ENCODE assay signal across 8 cellular contexts in the genomic region with DNA sequence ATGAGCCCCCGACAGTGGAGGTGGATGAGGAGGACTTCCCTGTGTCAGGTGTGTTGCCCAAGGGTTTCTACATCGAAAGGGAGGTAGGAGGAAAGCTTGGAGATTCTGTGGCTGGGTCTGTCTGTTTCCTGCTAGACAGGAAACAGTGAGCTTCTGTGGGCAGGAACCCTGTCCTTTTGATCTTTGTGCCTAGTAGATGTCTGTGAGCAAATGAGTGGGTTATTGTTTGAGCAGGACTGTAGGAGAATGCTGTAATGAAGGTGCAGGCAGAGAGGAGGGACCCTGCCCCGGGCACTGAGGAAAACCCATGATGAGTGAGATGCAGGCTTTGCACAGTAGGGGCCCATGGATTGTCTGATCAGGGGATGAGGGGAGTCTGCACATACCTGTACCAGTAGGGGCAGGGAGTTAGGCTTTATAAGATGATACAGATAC. TPM values are rescaled to one million over a fixed set of nuclear protein-coding genes. Genes with fewer than 3 reads are reported as not detected.
DNase-seq lines count a peak whose midpoint lies in the region; ATAC-seq lines count a peak whose summit lies in the region.

No MANE protein-coding gene starts in this region.

- peaks cover 17 to 21% of the 10 kb centered on the region in 2 donors for H3K4me1 Mint-ChIP-seq in immature natural killer cell
- peaks cover 31% of the 10 kb centered on the region for H3K4me1 Mint-ChIP-seq in stimulated activated naive CD8-positive, alpha-beta T cell treated with anti-CD3 and anti-CD28 coated beads, Interleukin-15, Interleukin-2, amounts not matched to agents 100 ng/mL and 50 ng/mL, for 24 hours (ENCODE audit: low read depth)

- peak overlapping the region; percentile 25 to 71 (median 40) for H3K4me3 Mint-ChIP-seq in immature natural killer cell
- H3K4me3 Mint-ChIP-seq in stimulated activated naive CD8-positive, alpha-beta T cell treated with anti-CD3 and anti-CD28 coated beads, Interleukin-15, Interleukin-2, amounts not matched to agents 100 ng/mL and 50 ng/mL, for 24 hours = peak overlapping the region; percentile 67

- no peaks in the 10 kb centered on the region for H3K9me3 Mint-ChIP-seq in immature natural killer cell
- no peaks in the 10 kb centered on the region for H3K9me3 Mint-ChIP-seq in stimulated activated naive CD8-positive, alpha-beta T cell treated with anti-CD3 and anti-CD28 coated beads, Interleukin-15, Interleukin-2, amounts not matched to agents 100 ng/mL and 50 ng/mL, for 24 hours

- peaks cover 0 to 4% (median 3%) of the 10 kb centered on the region in 3 donors for H3K27me3 Mint-ChIP-seq in immature natural killer cell (ENCODE audit: low read depth in 3 of 3)
- no peaks in the 10 kb centered on the region for H3K27me3 Mint-ChIP-seq in stimulated activated naive CD8-positive, alpha-beta T cell treated with anti-CD3 and anti-CD28 coated beads, Interleukin-15, Interleukin-2, amounts not matched to agents 100 ng/mL and 50 ng/mL, for 24 hours

- peaks cover 4 to 20% (median 6%) of the 10 kb centered on the region in 3 donors for H3K36me3 Mint-ChIP-seq in immature natural killer cell
- no peaks in the 10 kb centered on the region for H3K36me3 Mint-ChIP-seq in stimulated activated naive CD8-positive, alpha-beta T cell treated with anti-CD3 and anti-CD28 coated beads, Interleukin-15, Interleukin-2, amounts not matched to agents 100 ng/mL and 50 ng/mL, for 24 hours (ENCODE audit: low read depth)

- H3K27ac Mint-ChIP-seq in immature natural killer cell = peak overlapping the region; percentile 40 to 88 (median 76)
- peak overlapping the region; percentile 94 for H3K27ac Mint-ChIP-seq in stimulated activated naive CD8-positive, alpha-beta T cell treated with anti-CD3 and anti-CD28 coated beads, Interleukin-15, Interleukin-2, amounts not matched to agents 100 ng/mL and 50 ng/mL, for 24 hours

- DNase-seq in SKM-1 treated with dmso at 0.1 percent for 144 hours (lab: John Stamatoyannopoulos, UW; ENCODE audit: unreplicated experiment) = peak; percentile 48
- no peak for DNase-seq in SKM-1 (lab: John Stamatoyannopoulos, UW; ENCODE audit: unreplicated experiment)
- DNase-seq in activated CD8-positive, alpha-beta memory T cell treated with anti-CD3 and anti-CD28 coated beads, Interleukin-2, amount 50 U/mL, for 4 hours = peak; percentile 42
- peak; percentile 22 to 49 (median 47) for DNase-seq in immature natural killer cell
- DNase-seq in HUDEP-2 (lab: John Stamatoyannopoulos, UW; ENCODE audit: unreplicated experiment in 76 of 76) = no peak
- DNase-seq in NCI-H510A (lab: John Stamatoyannopoulos, UW) = no peak

- ATAC-seq in GM18867 (IDR thresholded peaks at IDR 0.05; ENCODE audit: unreplicated experiment) = no peak

RNA-seq across cellular contexts. Expression of a gene that starts 14.0 kb away (rescaled TPM):
- polyA plus RNA-seq in immature natural killer cell = under 1 TPM in 2 of 3 donors, not detected in 1; 0.20 to 0.27 TPM

RNA-seq across cellular contexts. Expression of a gene that starts 14.3 kb away (rescaled TPM):
- polyA plus RNA-seq in immature natural killer cell = 1 to 10 TPM in 1 of 3 donors, under 1 TPM in 1, not detected in 1; 0.44 to 1.1 TPM

Comparison
In these comparisons a context has a peak if more than half of its experiments do, and no peak if none do; other contexts are left out.
1. DNase-seq: peak in SKM-1 treated with dmso at 0.1 percent for 144 hours (single experiment), activated CD8-positive, alpha-beta memory T cell treated with anti-CD3 and anti-CD28 coated beads, Interleukin-2, amount 50 U/mL, for 4 hours (single experiment) and immature natural killer cell (3 of 3); none in SKM-1 (single experiment), HUDEP-2 (0 of 76) and NCI-H510A (single experiment).